Comparison of ENCODE assay signal across 31 cellular contexts in the genomic region with DNA sequence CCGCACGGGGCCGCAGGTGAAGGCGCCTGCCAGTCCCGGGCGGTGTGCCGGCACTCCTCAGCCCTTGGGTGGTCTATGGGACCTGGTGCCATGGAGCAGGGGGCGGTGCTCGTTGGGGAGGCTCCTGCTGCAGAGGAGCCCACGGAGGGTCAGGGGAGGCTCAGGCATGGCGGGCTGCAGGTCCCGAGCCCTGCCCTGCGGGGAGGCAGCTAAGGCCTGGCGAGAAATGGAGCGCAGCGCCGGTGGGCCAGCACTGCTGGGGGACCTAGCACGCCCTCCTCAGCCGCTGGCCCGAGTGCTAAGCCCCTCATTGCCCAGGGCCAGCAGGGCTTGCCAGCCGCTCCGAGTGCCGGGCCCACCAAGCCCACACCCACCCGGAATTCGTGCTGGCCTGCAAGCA.
"Had no signal": no experiment of that assay in that cellular context is flagged by ENCODE, and none has a peak within 500 bp of the region (broad histone marks: within the 10 kb centered on the region; RNA-seq: fewer than 3 reads in every experiment).

No MANE protein-coding gene starts in this region.

- H3K27ac ChIP-seq: adrenal gland, ascending aorta, body of pancreas, brain microvascular endothelial cell, breast epithelium, cardiac muscle cell had no signal

- H3K27me3 ChIP-seq: adrenal gland, ascending aorta, body of pancreas, brain microvascular endothelial cell, breast epithelium, cardiac muscle cell had no signal

- H3K36me3 ChIP-seq: ascending aorta, brain microvascular endothelial cell, breast epithelium, cardiac muscle cell had no signal

- H3K4me3 ChIP-seq: adrenal gland, ascending aorta, body of pancreas, breast epithelium, cardiac muscle cell had no signal

- ATAC-seq: activated naive CD4-positive, alpha-beta T cell treated with anti-CD3 and anti-CD28 coated beads, Interleukin-2, amount 50 U/mL, for 72 hours; activated naive CD8-positive, alpha-beta T cell treated with anti-CD3 and anti-CD28 coated beads, Interleukin-2, amount 50 U/mL, for 24 hours; activated T-cell treated with anti-CD3 and anti-CD28 coated beads, Interleukin-2, amount 50 U/mL, for 4 hours; activated T-cell treated with anti-CD3 and anti-CD28 coated beads, Interleukin-2, amount 50 U/mL, for 72 hours; activated T-helper 17 cell treated with anti-CD3 and anti-CD28 coated beads, Interleukin-2, amount 50 U/mL, for 72 hours; body of pancreas had no signal

- DNase-seq: activated effector memory CD4-positive, alpha-beta T cell treated with anti-CD3 and anti-CD28 coated beads, Interleukin-2, amount 50 U/mL, for 16 hours; activated effector memory CD4-positive, alpha-beta T cell treated with Interleukin-2 at 50 U/mL for 16 hours; activated naive CD4-positive, alpha-beta T cell; activated naive CD4-positive, alpha-beta T cell treated with anti-CD3 and anti-CD28 coated beads for 36 hours; activated naive CD4-positive, alpha-beta T cell treated with anti-CD3 and anti-CD28 coated beads, Interleukin-2, amount 10 ng/mL, durations not matched to agents 7 days and 5 days; activated naive CD4-positive, alpha-beta T cell treated with anti-CD3 and anti-CD28 coated beads, Interleukin-2, amount 50 U/mL, for 16 hours; activated naive CD4-positive, alpha-beta T cell treated with Interleukin-2 at 50 U/mL for 16 hours; activated naive CD8-positive, alpha-beta T cell treated with anti-CD3 and anti-CD28 coated beads for 36 hours; activated naive CD8-positive, alpha-beta T cell treated with anti-CD3 and anti-CD28 coated beads, Interleukin-2, amount 10 ng/mL, durations not matched to agents 7 days and 5 days; activated naive CD8-positive, alpha-beta T cell treated with anti-CD3 and anti-CD28 coated beads, Interleukin-2, amount 50 U/mL, for 24 hours; activated T-cell treated with anti-CD3 and anti-CD28 coated beads for 4 hours; activated T-cell treated with anti-CD3 and anti-CD28 coated beads, Interleukin-2, amount 50 U/mL, for 1 hour; activated T-cell treated with anti-CD3 and anti-CD28 coated beads, Interleukin-2, amount 50 U/mL, for 24 hours; activated T-cell treated with anti-CD3 and anti-CD28 coated beads, Interleukin-2, amount 50 U/mL, for 4 hours; activated T-cell treated with anti-CD3 and anti-CD28 coated beads, Interleukin-2, amount 50 U/mL, for 48 hours; activated T-cell treated with anti-CD3 and anti-CD28 coated beads, Interleukin-2, amount 50 U/mL, for 72 hours; amniotic stem cell; amygdala; anterior cingulate cortex; aorta; body of pancreas; brain microvascular endothelial cell; caudate nucleus; central memory CD4-positive, alpha-beta T cell; cerebellar nuclear complex had no signal

- H3K9me3 ChIP-seq: adrenal gland, ascending aorta, body of pancreas, breast epithelium had no signal

- H3K4me1 ChIP-seq: breast epithelium had no signal
